ENCODE assay signal across 26 cellular contexts in genomic region chr6:147078602-147079001, GRCh38.
DNase-seq lines count a peak whose midpoint lies in the region; ATAC-seq and TF ChIP-seq lines count a peak whose summit lies in the region.
"Had no signal": no experiment of that assay in that cellular context is flagged by ENCODE, and none has a peak within 500 bp of the region (broad histone marks: within the 10 kb centered on the region; RNA-seq: fewer than 3 reads in every experiment).

No MANE protein-coding gene starts in this region.

- TF ChIP-seq POLR2A in thyroid gland (IDR thresholded peaks at IDR 0.05), result no peak

- no peak for ATAC-seq in HG03442 (IDR thresholded peaks at IDR 0.05; ENCODE audit: unreplicated experiment)
- ATAC-seq in activated naive CD4-positive, alpha-beta T cell treated with anti-CD3 and anti-CD28 coated beads, Interleukin-2, amount 50 U/mL, for 72 hours, result no peak
- ATAC-seq: PC-3 had no signal

- DNase-seq in H4 (ENCODE audit: low spot score) (peak; percentile 5), fibroblast of mammary gland (ENCODE audit: low read depth) (peak; percentile 52), thyroid gland (no peak), head of caudate nucleus (no peak)
- DNase-seq in activated naive CD4-positive, alpha-beta T cell treated with anti-CD3 and anti-CD28 coated beads, Interleukin-2, amount 50 U/mL, for 72 hours (ENCODE audit: low spot score in 2 of 2), result no peak
- DNase-seq: activated CD4-positive, alpha-beta memory T cell treated with anti-CD3 and anti-CD28 coated beads for 36 hours; activated CD4-positive, CD25-positive, alpha-beta regulatory T cell treated with anti-CD3 and anti-CD28 coated beads, Interleukin-2, amount 50 U/mL, for 72 hours; activated naive CD4-positive, alpha-beta T cell treated with Interleukin-2 at 50 U/mL for 16 hours; COR-L47; DMS79 treated with DMSO at 0.1 percent for 48 hours; glutamatergic neuron; GM23248; KBM-7; MM.1S; NCI-H2227 treated with DMSO at 0.1 percent for 48 hours; NCI-H526; NK-92 treated with Interleukin-12 subunit alpha and Interleukin-12 subunit beta, amount 100 ng/mL, for 24 hours; PC-3; posterior cingulate gyrus; small intestine; stimulated activated naive CD4-positive, alpha-beta T cell treated with Interleukin-2 at 50 U/mL for 16 hours had no signal

- H3K36me3 Mint-ChIP-seq in activated naive CD4-positive, alpha-beta T cell treated with anti-CD3 and anti-CD28 coated beads, Interleukin-2, amount 50 U/mL, for 72 hours, result no peaks in the 10 kb centered on the region
- H3K36me3 Mint-ChIP-seq: activated CD4-positive, alpha-beta memory T cell treated with anti-CD3 and anti-CD28 coated beads for 36 hours had no signal

- no peak overlapping the region for H3K27ac Mint-ChIP-seq in activated naive CD4-positive, alpha-beta T cell treated with anti-CD3 and anti-CD28 coated beads, Interleukin-2, amount 50 U/mL, for 72 hours
- H3K27ac Mint-ChIP-seq: activated CD4-positive, alpha-beta memory T cell treated with anti-CD3 and anti-CD28 coated beads for 36 hours had no signal

- H3K4me1 ChIP-seq in thyroid gland, result peaks cover 42 to 46% of the 10 kb centered on the region in 2 donors
- H3K4me1 ChIP-seq: BLaER1 treated with 17β-estradiol and CSF1 and Interleukin-3, amounts not matched to agents 10 nM and 100 nM; right atrium auricular region had no signal

- H3K4me3 ChIP-seq in fibroblast of mammary gland (ENCODE audit: control insufficient read depth, low read depth, low read length) (no peak overlapping the region), thyroid gland (replicated peaks in 1 of 3) (no peak overlapping the region)
- H3K4me3 ChIP-seq: BLaER1 treated with 17β-estradiol and CSF1 and Interleukin-3, amounts not matched to agents 10 nM and 100 nM; GM23248; right atrium auricular region; SK-N-MC had no signal

- no peaks in the 10 kb centered on the region for H3K9me3 ChIP-seq in thyroid gland
- H3K9me3 ChIP-seq: BLaER1 treated with 17β-estradiol and CSF1 and Interleukin-3, amounts not matched to agents 10 nM and 100 nM; right atrium auricular region had no signal

- WGBS in thyroid gland, 2 donors, result 91 to 94% methylated on average over 2 of the region's 2 CpGs

- TF ChIP-seq CTCF in VCaP (conservative IDR thresholded peaks at IDR 0.05), result no peak
- no peak for TF ChIP-seq CTCF in fibroblast of mammary gland (conservative IDR thresholded peaks at IDR 0.05; ENCODE audit: control insufficient read depth, insufficient read depth, low read depth, low read length)
- no peak for TF ChIP-seq CTCF in thyroid gland (IDR thresholded peaks at IDR 0.05)

- no peaks in the 10 kb centered on the region for H3K36me3 ChIP-seq in thyroid gland
- H3K36me3 ChIP-seq: BLaER1 treated with 17β-estradiol and CSF1 and Interleukin-3, amounts not matched to agents 10 nM and 100 nM; right atrium auricular region had no signal

- H3K27me3 ChIP-seq in thyroid gland, result no peaks in the 10 kb centered on the region
- H3K27me3 ChIP-seq: BLaER1 treated with 17β-estradiol and CSF1 and Interleukin-3, amounts not matched to agents 10 nM and 100 nM; right atrium auricular region had no signal

- intact Hi-C loops in thyroid gland (cut with DNase I) (no loop called here), head of caudate nucleus (cut with DNase I) (no loop called here)

- peak overlapping the region; percentile 45; the same call in 1 of the 2 replicates for H3K27ac ChIP-seq in VCaP
- peak overlapping the region; percentile 83 to 94 (median 88) for H3K27ac ChIP-seq in thyroid gland
- H3K27ac ChIP-seq: BLaER1 treated with 17β-estradiol and CSF1 and Interleukin-3, amounts not matched to agents 10 nM and 100 nM; GM23248; right atrium auricular region; SK-N-MC had no signal

- H3K9me3 Mint-ChIP-seq in activated naive CD4-positive, alpha-beta T cell treated with anti-CD3 and anti-CD28 coated beads, Interleukin-2, amount 50 U/mL, for 72 hours, result no peaks in the 10 kb centered on the region
- H3K9me3 Mint-ChIP-seq: activated CD4-positive, alpha-beta memory T cell treated with anti-CD3 and anti-CD28 coated beads for 36 hours had no signal

Comparison
In these comparisons a context has a peak if more than half of its experiments do, and no peak if none do; other contexts are left out.
1. DNase-seq: peak in H4 (single experiment) and fibroblast of mammary gland (single experiment); none in thyroid gland (0 of 2), head of caudate nucleus (0 of 42) and activated naive CD4-positive, alpha-beta T cell treated with anti-CD3 and anti-CD28 coated beads, Interleukin-2, amount 50 U/mL, for 72 hours (0 of 2).